In genomic region chr14:77302926-77303325, GRCh38 we compare ENCODE assay signal across 9 cellular contexts. TPM values are rescaled to one million over a fixed set of nuclear protein-coding genes. Genes with fewer than 3 reads are reported as not detected.
DNase-seq lines count a peak whose midpoint lies in the region; ATAC-seq lines count a peak whose summit lies in the region.
"Had no signal": no experiment of that assay in that cellular context is flagged by ENCODE, and none has a peak within 500 bp of the region (broad histone marks: within the 10 kb centered on the region; RNA-seq: fewer than 3 reads in every experiment).

No MANE protein-coding gene starts in this region.

- no peak overlapping the region for H3K27ac Mint-ChIP-seq in T-helper 17 cell
- H3K27ac Mint-ChIP-seq in stimulated activated memory B cell treated with anti-CD40 and anti-IgM and Interleukin-4, amounts not matched to agents 10 μg/mL and 1 μg/mL and 100 μg/mL, for 72 hours, result peak overlapping the region; percentile 36

- no peaks in the 10 kb centered on the region for H3K9me3 Mint-ChIP-seq in stimulated activated memory B cell treated with anti-CD40 and anti-IgM and Interleukin-4, amounts not matched to agents 10 μg/mL and 1 μg/mL and 100 μg/mL, for 72 hours

- peak; percentile 57 for ATAC-seq in T-helper 17 cell
- peak; percentile 79 for ATAC-seq in esophagus mucosa
- ATAC-seq in stimulated activated memory B cell treated with anti-CD40 and anti-IgM and Interleukin-4, amounts not matched to agents 10 μg/mL and 1 μg/mL and 100 μg/mL, for 72 hours, result no peak
- no peak for ATAC-seq in HG03280 (IDR thresholded peaks at IDR 0.05; ENCODE audit: unreplicated experiment)

- peak; percentile 46 for DNase-seq in NK-92 treated with Interleukin-12 subunit alpha and Interleukin-12 subunit beta, amount 100 ng/mL, for 24 hours (lab: John Stamatoyannopoulos, UW)
- no peak for DNase-seq in NK-92 (lab: John Stamatoyannopoulos, UW; ENCODE audit: unreplicated experiment)
- DNase-seq in T-helper 17 cell, result no peak
- no peak for DNase-seq in pons (ENCODE audit: low spot score)
- no peak for DNase-seq in NCI-H2171 treated with DMSO at 0.1 percent for 48 hours (lab: John Stamatoyannopoulos, UW)
- DNase-seq: BE2C had no signal

- H3K9me3 ChIP-seq in T-helper 17 cell (ENCODE audit: control insufficient read depth, low read length, poor library complexity, severe bottlenecking), result no peaks in the 10 kb centered on the region
- H3K9me3 ChIP-seq: BE2C had no signal

- peaks cover 12% of the 10 kb centered on the region for H3K36me3 Mint-ChIP-seq in T-helper 17 cell (ENCODE audit: low read depth)
- H3K36me3 Mint-ChIP-seq in stimulated activated memory B cell treated with anti-CD40 and anti-IgM and Interleukin-4, amounts not matched to agents 10 μg/mL and 1 μg/mL and 100 μg/mL, for 72 hours, result peaks cover 32% of the 10 kb centered on the region

- no peak overlapping the region for H3K4me3 Mint-ChIP-seq in T-helper 17 cell
- no peak overlapping the region for H3K4me3 Mint-ChIP-seq in stimulated activated memory B cell treated with anti-CD40 and anti-IgM and Interleukin-4, amounts not matched to agents 10 μg/mL and 1 μg/mL and 100 μg/mL, for 72 hours

- no peaks in the 10 kb centered on the region for H3K27me3 Mint-ChIP-seq in T-helper 17 cell
- H3K27me3 Mint-ChIP-seq in stimulated activated memory B cell treated with anti-CD40 and anti-IgM and Interleukin-4, amounts not matched to agents 10 μg/mL and 1 μg/mL and 100 μg/mL, for 72 hours, result no peaks in the 10 kb centered on the region

- H3K4me1 Mint-ChIP-seq in T-helper 17 cell, result peaks cover 12% of the 10 kb centered on the region
- H3K4me1 Mint-ChIP-seq in stimulated activated memory B cell treated with anti-CD40 and anti-IgM and Interleukin-4, amounts not matched to agents 10 μg/mL and 1 μg/mL and 100 μg/mL, for 72 hours, result peaks cover 5% of the 10 kb centered on the region

RNA-seq across cellular contexts. Expression of gene POMT2, which starts 17.8 kb away (rescaled TPM):
- 10 to 100 TPM in 1 of 2 donors, 1 to 10 TPM in 1; 8.8 to 11.4 TPM for total RNA-seq in T-helper 17 cell
- total RNA-seq in esophagus mucosa, result 11.2 TPM

RNA-seq across cellular contexts. Expression of gene GSTZ1, which starts 17.9 kb away (rescaled TPM):
- total RNA-seq in T-helper 17 cell (1 to 10 TPM; 5.5 to 7.5 TPM), esophagus mucosa (26.6 TPM)

RNA-seq across cellular contexts. Expression of gene NGB, which starts 31.9 kb away (rescaled TPM):
- total RNA-seq in T-helper 17 cell (not detected), esophagus mucosa (not detected)

Comparison
In these comparisons a context has a peak if more than half of its experiments do, and no peak if none do; other contexts are left out.
1. ATAC-seq: peak in T-helper 17 cell (single experiment) and esophagus mucosa (single experiment); none in stimulated activated memory B cell treated with anti-CD40 and anti-IgM and Interleukin-4, amounts not matched to agents 10 μg/mL and 1 μg/mL and 100 μg/mL, for 72 hours (single experiment) and HG03280 (single experiment).